In genomic region chr1:15029786-15030185, GRCh38 we compare ENCODE assay signal across 24 cellular contexts.
A peak's percentile ranks its signal among the peaks of the same experiment; 100 is the strongest.
DNase-seq lines count a peak whose midpoint lies in the region; ATAC-seq and TF ChIP-seq lines count a peak whose summit lies in the region.
"Had no signal": no experiment of that assay in that cellular context is flagged by ENCODE, and none has a peak within 500 bp of the region (broad histone marks: within the 10 kb centered on the region; RNA-seq: fewer than 3 reads in every experiment).

No MANE protein-coding gene starts in this region.

- peaks cover 0 to 10% (median 0%) of the 10 kb centered on the region in 11 experiments; a peak in 2 of 22 replicates for H3K9me3 ChIP-seq in BLaER1 treated with 17β-estradiol and CSF1 and Interleukin-3, amounts not matched to agents 10 nM and 100 nM (replicated peaks in 1 of 11)
- H3K9me3 ChIP-seq in upper lobe of right lung, result no peaks in the 10 kb centered on the region

- peaks cover 52% of the 10 kb centered on the region for H3K4me1 Mint-ChIP-seq in WTC11
- peaks cover 57% of the 10 kb centered on the region for H3K4me1 Mint-ChIP-seq in nephron

- POLR2A ChIA-PET in WTC11 (lab: Charles Lee), result no interaction called here

- H3K4me3 ChIP-seq in BLaER1 treated with 17β-estradiol and CSF1 and Interleukin-3, amounts not matched to agents 10 nM and 100 nM, result no peak overlapping the region
- H3K4me3 ChIP-seq in H7 (ENCODE audit: insufficient read depth, low read depth, low read length) (no peak overlapping the region), upper lobe of right lung (no peak overlapping the region)
- H3K4me3 ChIP-seq: SK-N-MC had no signal

- ATAC-seq in WTC11 (no peak; the same call in 1 of the 2 replicates), GM18873 (IDR thresholded peaks at IDR 0.05; ENCODE audit: low FRiP score, unreplicated experiment) (no peak), HG02870 (IDR thresholded peaks at IDR 0.05; ENCODE audit: unreplicated experiment) (no peak), upper lobe of right lung (no peak)
- ATAC-seq: HCT116 had no signal

- intact Hi-C loops in upper lobe of right lung (cut with DNase I), result loop anchor here (10.0 kb wide), 1 partner anchor 105 kb away; no protein-coding TSS in a partner anchor

- H3K36me3 Mint-ChIP-seq in WTC11, result no peaks in the 10 kb centered on the region
- H3K36me3 Mint-ChIP-seq in nephron (ENCODE audit: low read depth), result peaks cover 4% of the 10 kb centered on the region
- H3K36me3 Mint-ChIP-seq: CD4-positive, alpha-beta memory T cell had no signal

- no peak overlapping the region for H3K27ac ChIP-seq in BLaER1 treated with 17β-estradiol and CSF1 and Interleukin-3, amounts not matched to agents 10 nM and 100 nM
- H3K27ac ChIP-seq in upper lobe of right lung, result no peak overlapping the region
- H3K27ac ChIP-seq: KMS-11, RWPE1, SK-N-MC had no signal

- DNase-seq in H7, result peak; percentile 79
- DNase-seq in WTC11 (ENCODE audit: low spot score), result no peak
- DNase-seq in medulla oblongata (ENCODE audit: extremely low spot score), result no peak
- no peak for DNase-seq in upper lobe of right lung
- DNase-seq: C1 segment of cervical spinal cord; CD4-positive, alpha-beta memory T cell; COR-L47; EL; GF-D8; IMR-90; MM.1S; NCI-H1694; NCI-H2029 treated with DMSO at 0.1 percent for 48 hours; NCI-H2227 treated with DMSO at 0.1 percent for 48 hours; NCI-H526 treated with DMSO at 0.1 percent for 48 hours; SIG-M5 had no signal

- H3K36me3 ChIP-seq in BLaER1 treated with 17β-estradiol and CSF1 and Interleukin-3, amounts not matched to agents 10 nM and 100 nM, result peaks cover 0 to 2% (median 0%) of the 10 kb centered on the region in 11 experiments; a peak in 1 of 22 replicates
- no peaks in the 10 kb centered on the region for H3K36me3 ChIP-seq in H7 (replicated peaks; ENCODE audit: control insufficient read depth, insufficient read depth, low read length)
- H3K36me3 ChIP-seq in upper lobe of right lung, result no peaks in the 10 kb centered on the region

- H3K9me3 Mint-ChIP-seq in WTC11 (no peaks in the 10 kb centered on the region), nephron (no peaks in the 10 kb centered on the region)

- H3K4me2 ChIP-seq in BLaER1 treated with 17β-estradiol and CSF1 and Interleukin-3, amounts not matched to agents 10 nM and 100 nM, result peak overlapping the region in 8 of 11 experiments; percentile 15 to 64 (median 54); a peak in 15 of 22 replicates
- H3K4me2 ChIP-seq: KMS-11 had no signal

- CTCF ChIA-PET in WTC11 (lab: Charles Lee), result interaction anchor here (0.5 to 2.8 kb wide), 6 partner anchors 9 to 251 kb away, joined by 3 to 9 read pairs (median 3); no protein-coding TSS in a partner anchor

- H3K4me3 Mint-ChIP-seq in WTC11 (no peak overlapping the region), nephron (no peak overlapping the region)
- H3K4me3 Mint-ChIP-seq: CD4-positive, alpha-beta memory T cell had no signal

- H3K27me3 Mint-ChIP-seq in WTC11 (ENCODE audit: low read depth), result no peaks in the 10 kb centered on the region
- H3K27me3 Mint-ChIP-seq in nephron (ENCODE audit: low read depth), result no peaks in the 10 kb centered on the region

- no peak overlapping the region for H3K9ac ChIP-seq in BLaER1 treated with 17β-estradiol and CSF1 and Interleukin-3, amounts not matched to agents 10 nM and 100 nM
- H3K9ac ChIP-seq: KMS-11 had no signal

- peaks cover 0 to 38% (median 27%) of the 10 kb centered on the region in 10 experiments; a peak in 15 of 20 replicates for H3K4me1 ChIP-seq in BLaER1 treated with 17β-estradiol and CSF1 and Interleukin-3, amounts not matched to agents 10 nM and 100 nM
- peaks cover 10% of the 10 kb centered on the region for H3K4me1 ChIP-seq in upper lobe of right lung

- H3K27me3 ChIP-seq in BLaER1 treated with 17β-estradiol and CSF1 and Interleukin-3, amounts not matched to agents 10 nM and 100 nM, result no peaks in the 10 kb centered on the region
- H3K27me3 ChIP-seq in H7 (ENCODE audit: control insufficient read depth, insufficient read depth, low read length) (no peaks in the 10 kb centered on the region), upper lobe of right lung (no peaks in the 10 kb centered on the region)

- TF ChIP-seq CTCF in WTC11 (IDR thresholded peaks at IDR 0.05), result no peak
- no peak for TF ChIP-seq CTCF in nephron (IDR thresholded peaks at IDR 0.05; ENCODE audit: unreplicated experiment in 3 of 3)
- no peak for TF ChIP-seq CTCF in upper lobe of right lung (IDR thresholded peaks at IDR 0.05)

- peaks cover 0 to 73% (median 15%) of the 10 kb centered on the region in 11 experiments; a peak in 11 of 22 replicates for H4K20me1 ChIP-seq in BLaER1 treated with 17β-estradiol and CSF1 and Interleukin-3, amounts not matched to agents 10 nM and 100 nM

- H3K27ac Mint-ChIP-seq in WTC11, result peak overlapping the region; percentile 4; the same call in 1 of the 2 replicates
- peak overlapping the region in 2 of 3 experiments; percentile 90 to 96 for H3K27ac Mint-ChIP-seq in nephron

TF ChIP-seq in WTC11, 78 proteins besides CTCF, POLR2A, EP300 and RAD21:
- TF ChIP-seq CBFB (CRISPR knock-in tag; IDR thresholded peaks at IDR 0.05; ENCODE audit: low read depth) (no peak), GTF2I (CRISPR knock-in tag; conservative IDR thresholded peaks at IDR 0.05) (no peak), ZNF423 (CRISPR knock-in tag; IDR thresholded peaks at IDR 0.05) (peak; percentile 79)
- TF ChIP-seq, protein P1, sequence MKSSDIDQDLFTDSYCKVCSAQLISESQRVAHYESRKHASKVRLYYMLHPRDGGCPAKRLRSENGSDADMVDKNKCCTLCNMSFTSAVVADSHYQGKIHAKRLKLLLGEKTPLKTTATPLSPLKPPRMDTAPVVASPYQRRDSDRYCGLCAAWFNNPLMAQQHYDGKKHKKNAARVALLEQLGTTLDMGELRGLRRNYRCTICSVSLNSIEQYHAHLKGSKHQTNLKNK (CRISPR knock-in tag; IDR thresholded peaks at IDR 0.05), result no peak
